ENCODE assay signal across 24 cellular contexts in genomic region chr10:71308244-71308643, GRCh38. TPM values are rescaled to one million over a fixed set of nuclear protein-coding genes. Genes with fewer than 3 reads are reported as not detected.
A peak's percentile ranks its signal among the peaks of the same experiment; 100 is the strongest.
DNase-seq lines count a peak whose midpoint lies in the region; ATAC-seq, FAIRE-seq and TF ChIP-seq lines count a peak whose summit lies in the region.
"Had no signal": no experiment of that assay in that cellular context is flagged by ENCODE, and none has a peak within 500 bp of the region (broad histone marks: within the 10 kb centered on the region; RNA-seq: fewer than 3 reads in every experiment).

No MANE protein-coding gene starts in this region.

- DNase-seq in Right ventricle myocardium superior = peak; percentile 21
- no peak for DNase-seq in left cardiac atrium
- DNase-seq in PC-9 = no peak
- DNase-seq in type B pancreatic cell (ENCODE audit: extremely low spot score, unreplicated experiment) = no peak
- no peak for DNase-seq in activated CD4-positive, alpha-beta T cell treated with anti-CD3 and anti-CD28 coated beads for 4 hours
- DNase-seq in NCI-H1417 (lab: John Stamatoyannopoulos, UW) = no peak
- no peak for DNase-seq in urothelium cell line (ENCODE audit: low spot score)
- DNase-seq: CD4-positive, CD25-positive, alpha-beta regulatory T cell; CD8-positive, alpha-beta T cell; DMS153; DND-41; GDM1; H9 had no signal

- FAIRE-seq in urothelium cell line (lab: Jason Lieb, UNC) = no peak
- FAIRE-seq: A204.1, GM12878, GM19239 had no signal

- H3K27ac ChIP-seq in PC-9 = peak overlapping the region; percentile 29; the same call in 1 of the 2 replicates
- H3K27ac ChIP-seq: 22Rv1, BLaER1, C4-2B had no signal

- H2AFZ ChIP-seq in PC-9 = no peak overlapping the region
- H2AFZ ChIP-seq: GM23338 had no signal

- no peaks in the 10 kb centered on the region for H3K9me3 ChIP-seq in PC-9 (ENCODE audit: insufficient read depth, low read depth)
- H3K9me3 ChIP-seq: BLaER1, Caco-2 had no signal

- H3K36me3 Mint-ChIP-seq in nephron (ENCODE audit: low read depth) (peaks cover 1% of the 10 kb centered on the region), type B pancreatic cell (no peaks in the 10 kb centered on the region)
- H3K36me3 Mint-ChIP-seq: CD4-positive, CD25-positive, alpha-beta regulatory T cell; CD8-positive, alpha-beta T cell had no signal

- no peaks in the 10 kb centered on the region for H3K27me3 ChIP-seq in PC-9 (ENCODE audit: insufficient read depth, low read depth)
- H3K27me3 ChIP-seq: BLaER1 had no signal

- H3K27ac Mint-ChIP-seq in nephron (peak overlapping the region; percentile 78 to 95 (median 80)), type B pancreatic cell (peak overlapping the region; percentile 79)
- H3K27ac Mint-ChIP-seq: B cell; CD4-positive, CD25-positive, alpha-beta regulatory T cell; CD8-positive, alpha-beta T cell; GM23338; H9 had no signal

- POLR2A ChIA-PET in PC-9 (lab: Charles Lee; ENCODE audit: unreplicated experiment) = no interaction called here

- no peaks in the 10 kb centered on the region for H3K36me3 ChIP-seq in PC-9 (ENCODE audit: low read depth)
- H3K36me3 ChIP-seq: BLaER1 had no signal

- no peak overlapping the region for H3K4me2 ChIP-seq in PC-9
- H3K4me2 ChIP-seq: BLaER1, GM23338 had no signal

- H3K4me1 Mint-ChIP-seq in nephron = peaks cover 35% of the 10 kb centered on the region
- H3K4me1 Mint-ChIP-seq in type B pancreatic cell (ENCODE audit: unreplicated experiment) = peaks cover 19% of the 10 kb centered on the region
- H3K4me1 Mint-ChIP-seq: CD4-positive, CD25-positive, alpha-beta regulatory T cell had no signal

- no peaks in the 10 kb centered on the region for H3K9me2 ChIP-seq in PC-9 (ENCODE audit: insufficient read depth)

- peaks cover 5% of the 10 kb centered on the region; the same call in 1 of the 2 replicates for H3F3A ChIP-seq in PC-9 (ENCODE audit: insufficient read depth, low read depth)

- H4K20me1 ChIP-seq in PC-9 (ENCODE audit: insufficient read depth) = no peaks in the 10 kb centered on the region
- H4K20me1 ChIP-seq: BLaER1 had no signal

- BruUV-seq in PC-9 (replicated peaks; lab: Mats Ljungman, UMichigan) = no TSS peak

- TF ChIP-seq CTCF in PC-9 (conservative IDR thresholded peaks at IDR 0.05) (no peak), nephron (IDR thresholded peaks at IDR 0.05; ENCODE audit: unreplicated experiment in 3 of 3) (no peak), type B pancreatic cell (conservative IDR thresholded peaks at IDR 0.05) (no peak)

- CTCF ChIA-PET in PC-9 (lab: Charles Lee) = interaction anchor here (0.9 kb wide), 1 partner anchor 400 kb away, joined by 3 read pairs; no protein-coding TSS in a partner anchor

- no peak overlapping the region for H3K4me3 ChIP-seq in PC-9
- H3K4me3 ChIP-seq: BLaER1, GM12878, GM23338 had no signal

- no peaks in the 10 kb centered on the region for H3K79me2 ChIP-seq in PC-9 (ENCODE audit: low read depth)

- ATAC-seq in Right ventricle myocardium superior (ENCODE audit: poor library complexity) (no peak), left cardiac atrium (no peak)
- ATAC-seq: CD8-positive, alpha-beta T cell; GM12878; GM23338; HCT116 had no signal

- H3K4me3 Mint-ChIP-seq in nephron = no peak overlapping the region
- no peak overlapping the region for H3K4me3 Mint-ChIP-seq in type B pancreatic cell
- H3K4me3 Mint-ChIP-seq: B cell; CD4-positive, CD25-positive, alpha-beta regulatory T cell; CD8-positive, alpha-beta T cell; GM23338; H9 had no signal

- peaks cover 32% of the 10 kb centered on the region for H3K4me1 ChIP-seq in PC-9 (replicated peaks; ENCODE audit: insufficient read depth)
- H3K4me1 ChIP-seq: Caco-2 had no signal

- H3K9me3 Mint-ChIP-seq in nephron (no peaks in the 10 kb centered on the region), type B pancreatic cell (no peaks in the 10 kb centered on the region)
- H3K9me3 Mint-ChIP-seq: CD4-positive, CD25-positive, alpha-beta regulatory T cell; CD8-positive, alpha-beta T cell; GM23338; H9 had no signal

- intact Hi-C loops in Right ventricle myocardium superior (cut with DNase I) (no loop called here), left cardiac atrium (cut with DNase I) (no loop called here), PC-9 (cut with micrococcal nuclease; ENCODE audit: unreplicated experiment) (no loop called here)

- H3K27me3 Mint-ChIP-seq in nephron (ENCODE audit: low read depth) (no peaks in the 10 kb centered on the region), type B pancreatic cell (peaks cover 6% of the 10 kb centered on the region)

RNA-seq across cellular contexts. Expression of gene SLC29A3, which starts 10.8 kb away (rescaled TPM):
- total RNA-seq in Right ventricle myocardium superior (1.8 TPM), left cardiac atrium (1 to 10 TPM; 2.5 to 3.6 TPM), PC-9 (2021) (24.1 and 35.7 TPM in 2 replicates), type B pancreatic cell (ENCODE audit: low replicate concordance) (8.8 and 11.1 TPM in 2 replicates)
